Comparison of ENCODE assay signal across 8 cellular contexts in the genomic region with DNA sequence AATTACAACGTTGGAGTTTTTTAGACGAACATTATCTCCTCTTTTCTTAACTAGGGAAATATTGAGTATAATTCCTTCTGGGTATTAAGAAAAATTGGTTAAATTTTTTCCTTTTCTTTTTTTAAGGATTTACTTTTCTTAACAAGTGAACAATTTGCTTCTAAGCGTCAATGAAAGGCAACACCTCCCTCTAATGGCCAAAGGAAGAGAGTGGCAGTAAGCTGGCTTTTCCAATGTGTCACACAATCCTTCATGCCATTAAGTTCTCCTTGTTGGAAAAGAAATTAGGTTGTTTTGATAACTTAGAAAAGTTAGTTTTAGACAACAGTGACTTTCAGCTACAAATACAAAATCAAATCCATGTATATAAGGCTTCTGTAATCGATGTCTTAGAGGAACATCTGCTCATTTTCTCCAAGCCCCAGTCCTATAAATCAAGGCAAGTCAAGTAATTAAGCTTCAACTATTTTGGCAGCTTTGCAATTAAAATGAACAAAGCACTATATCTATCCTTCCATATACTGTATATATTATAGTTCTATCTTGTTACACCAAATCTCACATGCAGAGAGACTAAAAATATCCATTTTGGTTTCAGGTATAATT.
A peak's percentile ranks its signal among the peaks of the same experiment; 100 is the strongest.
DNase-seq lines count a peak whose midpoint lies in the region; ATAC-seq, FAIRE-seq and TF ChIP-seq lines count a peak whose summit lies in the region.

No MANE protein-coding gene starts in this region.

- peak; percentile 57 for TF ChIP-seq CTCF in GM10248 (IDR thresholded peaks at IDR 0.05; ENCODE audit: control extremely low read depth, extremely low read depth, low read depth, missing control alignments)
- peak; percentile 87 for TF ChIP-seq CTCF in astrocyte of the spinal cord (IDR thresholded peaks at IDR 0.05; ENCODE audit: low read depth, low read length)
- peak; percentile 72 for TF ChIP-seq CTCF in kidney (IDR thresholded peaks at IDR 0.05; ENCODE audit: borderline replicate concordance, extremely low read depth, insufficient read depth)
- TF ChIP-seq CTCF in upper lobe of left lung (IDR thresholded peaks at IDR 0.05): peak in 5 of 6 experiments; percentile 47 to 59 (median 55)

- H3K27ac Mint-ChIP-seq in activated CD4-positive, alpha-beta T cell treated with anti-CD3 and anti-CD28 coated beads, Interleukin-2, amount 10 ng/mL, durations not matched to agents 24 days and 14 days: no peak overlapping the region
- peak overlapping the region in 3 of 9 donors; percentile 2 to 30 (median 27) for H3K27ac Mint-ChIP-seq in naive thymus-derived CD4-positive, alpha-beta T cell

- POLR2A ChIA-PET in GM10248 (lab: Yijun Ruan, JAX): no interaction called here
- POLR2A ChIA-PET in naive thymus-derived CD4-positive, alpha-beta T cell (lab: Charles Lee): no interaction called here

- no peak overlapping the region for H3K9ac ChIP-seq in kidney (ENCODE audit: low read length in 2 of 2)

- peaks cover 4% of the 10 kb centered on the region for H3K4me1 Mint-ChIP-seq in activated CD4-positive, alpha-beta T cell treated with anti-CD3 and anti-CD28 coated beads, Interleukin-2, amount 10 ng/mL, durations not matched to agents 24 days and 14 days
- H3K4me1 Mint-ChIP-seq in naive thymus-derived CD4-positive, alpha-beta T cell: peaks cover 0 to 6% (median 2%) of the 10 kb centered on the region in 7 donors

- H3K9me3 ChIP-seq in kidney (ENCODE audit: control insufficient read depth in 1 of 2, low read length in 2 of 2) (no peaks in the 10 kb centered on the region), upper lobe of left lung (no peaks in the 10 kb centered on the region)
- no peaks in the 10 kb centered on the region for H3K9me3 ChIP-seq in naive thymus-derived CD4-positive, alpha-beta T cell (ENCODE audit: control insufficient read depth in 2 of 3, low read length in 3 of 3)

- no peaks in the 10 kb centered on the region for H3K27me3 ChIP-seq in upper lobe of left lung
- H3K27me3 ChIP-seq in naive thymus-derived CD4-positive, alpha-beta T cell (ENCODE audit: control insufficient read depth in 2 of 2, insufficient read depth in 2 of 2, low read length in 2 of 2): no peaks in the 10 kb centered on the region

- intact Hi-C loops in kidney (cut with DNase I): no loop called here
- intact Hi-C loops in activated CD4-positive, alpha-beta T cell treated with anti-CD3 and anti-CD28 coated beads, Interleukin-2, amount 10 ng/mL, durations not matched to agents 24 days and 14 days (cut with micrococcal nuclease): no loop called here
- intact Hi-C loops in naive thymus-derived CD4-positive, alpha-beta T cell (cut with micrococcal nuclease): loop anchor here in 1 of 2 donors (2.0 to 10.0 kb wide), 2 partner anchors 617 to 1037 kb away; partner anchors contain the start of gene APOBEC4

- H3K4me3 ChIP-seq in astrocyte of the spinal cord (ENCODE audit: low read depth, low read length) (no peak overlapping the region), kidney (ENCODE audit: low read length in 2 of 2) (no peak overlapping the region), upper lobe of left lung (no peak overlapping the region)
- H3K4me3 ChIP-seq in naive thymus-derived CD4-positive, alpha-beta T cell (ENCODE audit: low read length): no peak overlapping the region

- H3K27ac ChIP-seq in kidney (ENCODE audit: low read depth in 2 of 2, low read length in 2 of 2): no peak overlapping the region
- no peak overlapping the region for H3K27ac ChIP-seq in upper lobe of left lung
- H3K27ac ChIP-seq in naive thymus-derived CD4-positive, alpha-beta T cell (ENCODE audit: low read depth, low read length): no peak overlapping the region

- WGBS in upper lobe of left lung, 2 donors: 28 to 36% methylated on average over 4 of the region's 4 CpGs

- CTCF ChIA-PET in GM10248 (lab: Yijun Ruan, JAX): interaction anchor here (0.9 to 2.5 kb wide), 5 partner anchors 9 to 478 kb away, joined by 3 to 12 read pairs (median 3); no protein-coding TSS in a partner anchor
- CTCF ChIA-PET in naive thymus-derived CD4-positive, alpha-beta T cell (lab: Charles Lee): no interaction called here

- TF ChIP-seq EP300 in upper lobe of left lung (IDR thresholded peaks at IDR 0.05): no peak

- TF ChIP-seq POLR2A in upper lobe of left lung (IDR thresholded peaks at IDR 0.05): no peak

- no peak overlapping the region for H3K4me3 Mint-ChIP-seq in activated CD4-positive, alpha-beta T cell treated with anti-CD3 and anti-CD28 coated beads, Interleukin-2, amount 10 ng/mL, durations not matched to agents 24 days and 14 days
- H3K4me3 Mint-ChIP-seq in naive thymus-derived CD4-positive, alpha-beta T cell: no peak overlapping the region

- in situ Hi-C loops in astrocyte of the spinal cord (cut with HindIII; ENCODE audit: low sequenced_read_pairs): no loop called here

- ATAC-seq in upper lobe of left lung (ENCODE audit: low FRiP score in 2 of 2): no peak
- ATAC-seq in naive thymus-derived CD4-positive, alpha-beta T cell: no peak

- peaks cover 7 to 8% of the 10 kb centered on the region in 2 donors for H3K36me3 ChIP-seq in kidney (ENCODE audit: control insufficient read depth in 1 of 2, insufficient read depth in 2 of 2, low read length in 2 of 2)
- peaks cover 0 to 45% (median 15%) of the 10 kb centered on the region in 4 donors for H3K36me3 ChIP-seq in upper lobe of left lung
- peaks cover 5 to 36% (median 7%) of the 10 kb centered on the region in 3 experiments for H3K36me3 ChIP-seq in naive thymus-derived CD4-positive, alpha-beta T cell (ENCODE audit: control insufficient read depth in 2 of 3, insufficient read depth in 3 of 3, low read length in 3 of 3)

- peak; percentile 86 for FAIRE-seq in kidney (lab: Jason Lieb, UNC)

- H3K27me3 Mint-ChIP-seq in activated CD4-positive, alpha-beta T cell treated with anti-CD3 and anti-CD28 coated beads, Interleukin-2, amount 10 ng/mL, durations not matched to agents 24 days and 14 days: no peaks in the 10 kb centered on the region
- no peaks in the 10 kb centered on the region for H3K27me3 Mint-ChIP-seq in naive thymus-derived CD4-positive, alpha-beta T cell

- H3K4me1 ChIP-seq in kidney (ENCODE audit: control insufficient read depth in 1 of 2, insufficient read depth in 1 of 2, low read depth in 1 of 2, low read length in 2 of 2) (no peaks in the 10 kb centered on the region), upper lobe of left lung (no peaks in the 10 kb centered on the region)
- no peaks in the 10 kb centered on the region for H3K4me1 ChIP-seq in naive thymus-derived CD4-positive, alpha-beta T cell (ENCODE audit: control insufficient read depth in 2 of 2, insufficient read depth in 2 of 2, low read length in 2 of 2)

- DNase-seq in GM10248 (ENCODE audit: extremely low spot score): no peak
- DNase-seq in NCI-H1105 treated with DMSO at 0.1 percent for 48 hours (lab: John Stamatoyannopoulos, UW): peak; percentile 57
- peak; percentile 63 for DNase-seq in astrocyte of the spinal cord (ENCODE audit: low read depth, low spot score)
- DNase-seq in kidney: no peak
- DNase-seq in upper lobe of left lung: no peak
- no peak for DNase-seq in activated CD4-positive, alpha-beta T cell treated with anti-CD3 and anti-CD28 coated beads, Interleukin-2, amount 10 ng/mL, durations not matched to agents 24 days and 14 days
- DNase-seq in naive thymus-derived CD4-positive, alpha-beta T cell: no peak
- no peak for DNase-seq in OCI-M2 (lab: John Stamatoyannopoulos, UW; ENCODE audit: unreplicated experiment)

- peaks cover 22% of the 10 kb centered on the region for H3K36me3 Mint-ChIP-seq in activated CD4-positive, alpha-beta T cell treated with anti-CD3 and anti-CD28 coated beads, Interleukin-2, amount 10 ng/mL, durations not matched to agents 24 days and 14 days (ENCODE audit: low read depth)
- peaks cover 10 to 22% (median 19%) of the 10 kb centered on the region in 5 donors for H3K36me3 Mint-ChIP-seq in naive thymus-derived CD4-positive, alpha-beta T cell

- H3K9me3 Mint-ChIP-seq in activated CD4-positive, alpha-beta T cell treated with anti-CD3 and anti-CD28 coated beads, Interleukin-2, amount 10 ng/mL, durations not matched to agents 24 days and 14 days: no peaks in the 10 kb centered on the region
- peaks cover 0 to 2% (median 0%) of the 10 kb centered on the region in 11 donors for H3K9me3 Mint-ChIP-seq in naive thymus-derived CD4-positive, alpha-beta T cell

Comparison
In these comparisons a context has a peak if more than half of its experiments do, and no peak if none do; other contexts are left out.
1. DNase-seq: peak in NCI-H1105 treated with DMSO at 0.1 percent for 48 hours (single experiment) and astrocyte of the spinal cord (single experiment); none in GM10248 (single experiment), kidney (single experiment), upper lobe of left lung (0 of 2), activated CD4-positive, alpha-beta T cell treated with anti-CD3 and anti-CD28 coated beads, Interleukin-2, amount 10 ng/mL, durations not matched to agents 24 days and 14 days (single experiment), naive thymus-derived CD4-positive, alpha-beta T cell (0 of 9) and OCI-M2 (single experiment).
2. Peak in every context shown above with its lines, with median percentiles within 50 percentile points of each other: CTCF ChIP-seq.